ENCODE assay signal across 9 cellular contexts in the genomic region with DNA sequence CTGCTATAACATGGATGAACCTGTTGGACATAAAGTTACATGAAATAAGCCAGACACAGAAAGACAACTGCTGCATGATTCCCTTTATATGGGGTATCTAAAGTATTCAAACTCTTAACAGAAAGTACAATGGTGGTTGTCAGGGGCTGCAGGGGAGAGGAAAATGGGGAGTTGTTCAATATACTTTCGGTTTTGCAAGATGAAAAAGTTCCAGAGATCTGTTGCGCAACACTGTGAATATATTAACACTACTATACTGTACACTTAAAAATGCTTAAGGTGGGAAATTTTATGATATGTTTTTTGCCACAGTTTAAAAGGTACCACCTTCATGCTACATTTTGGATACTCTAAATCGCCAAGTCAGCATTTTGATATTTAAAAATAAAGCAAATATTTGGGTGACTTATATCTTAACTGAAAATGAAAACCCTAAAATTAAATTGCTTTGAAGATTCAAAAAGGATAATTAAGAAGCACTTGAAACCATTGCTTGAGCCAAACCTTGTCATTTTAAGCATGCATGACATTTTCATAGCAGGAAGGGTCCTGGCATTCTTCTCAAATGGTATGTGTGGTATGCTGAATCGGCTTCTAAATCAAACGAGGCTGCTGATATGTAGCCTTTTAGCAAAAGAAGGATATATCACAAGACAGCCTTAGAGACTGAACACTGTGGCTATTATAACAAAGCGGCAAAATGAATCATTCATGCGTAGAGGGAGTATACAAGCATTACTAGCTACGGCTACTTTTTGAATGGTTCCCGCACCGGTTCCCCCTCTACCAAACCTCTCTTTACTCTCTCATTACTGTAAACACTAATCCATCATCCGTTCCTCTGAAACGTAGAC.
DNase-seq lines count a peak whose midpoint lies in the region; ATAC-seq and TF ChIP-seq lines count a peak whose summit lies in the region.
"Had no signal": no experiment of that assay in that cellular context is flagged by ENCODE, and none has a peak within 500 bp of the region (broad histone marks: within the 10 kb centered on the region; RNA-seq: fewer than 3 reads in every experiment).

No MANE protein-coding gene starts in this region.

- H3K4me2 ChIP-seq in smooth muscle cell: peak overlapping the region; percentile 72

- H3K9ac ChIP-seq in HUES48 (ENCODE audit: low read depth, low read length) (no peak overlapping the region), smooth muscle cell (ENCODE audit: low read depth) (peak overlapping the region; percentile 88)

- no peak for TF ChIP-seq CTCF in smooth muscle cell (IDR thresholded peaks at IDR 0.05; ENCODE audit: borderline replicate concordance, insufficient read depth, poor library complexity, severe bottlenecking)
- no peak for TF ChIP-seq CTCF in ovary (IDR thresholded peaks at IDR 0.05)

- H3K27ac ChIP-seq in HUES48 (ENCODE audit: low read depth, low read length) (peak overlapping the region; percentile 11), smooth muscle cell (ENCODE audit: low read depth) (peak overlapping the region; percentile 98), ovary (peak overlapping the region in 1 of 2 donors; percentile 26)

- peak overlapping the region; percentile 87 for H3K27ac Mint-ChIP-seq in T-helper 1 cell treated with Interleukin-12 subunit alpha and Interleukin-12 subunit beta and Interleukin-4 antibody, amounts not matched to agents 30 μg/mL and 1 μg/mL, for 36 hours

- H3K27me3 ChIP-seq in HUES48 (ENCODE audit: control insufficient read depth, insufficient read depth, low read length): no peaks in the 10 kb centered on the region
- no peaks in the 10 kb centered on the region for H3K27me3 ChIP-seq in smooth muscle cell (ENCODE audit: low read depth)
- no peaks in the 10 kb centered on the region for H3K27me3 ChIP-seq in ovary

- no peak overlapping the region for H2AFZ ChIP-seq in smooth muscle cell (ENCODE audit: low read depth)

- H3F3A ChIP-seq in smooth muscle cell (ENCODE audit: low read depth): peaks cover 18% of the 10 kb centered on the region

- WGBS in smooth muscle cell (ENCODE audit: low lambda C conversion rate): 56% methylated on average over 12 of the region's 12 CpGs
- 39 to 48% (median 40%) methylated on average over 12 of the region's 12 CpGs for WGBS in ovary, 3 donors

- intact Hi-C loops in ovary (cut with DNase I): no loop called here

- H3K79me2 ChIP-seq in smooth muscle cell (ENCODE audit: low read depth): peaks cover 14% of the 10 kb centered on the region

- H3K9me3 ChIP-seq in HUES48 (ENCODE audit: control insufficient read depth, insufficient read depth, low read length): no peaks in the 10 kb centered on the region
- no peaks in the 10 kb centered on the region for H3K9me3 ChIP-seq in smooth muscle cell (replicated peaks; ENCODE audit: low read depth)
- H3K9me3 ChIP-seq in ovary: no peaks in the 10 kb centered on the region

- peaks cover 82% of the 10 kb centered on the region for H3K4me1 ChIP-seq in HUES48 (ENCODE audit: control insufficient read depth, insufficient read depth, low read length)
- peaks cover 17% of the 10 kb centered on the region for H3K4me1 ChIP-seq in smooth muscle cell (ENCODE audit: low read depth)
- H3K4me1 ChIP-seq in ovary (ENCODE audit: insufficient read depth): peaks cover 5% of the 10 kb centered on the region

- no peak for TF ChIP-seq EP300 in ovary (IDR thresholded peaks at IDR 0.05)

- ATAC-seq in GM19397 (IDR thresholded peaks at IDR 0.05; ENCODE audit: unreplicated experiment): no peak

- H3K27me3 Mint-ChIP-seq in T-helper 1 cell treated with Interleukin-12 subunit alpha and Interleukin-12 subunit beta and Interleukin-4 antibody, amounts not matched to agents 30 μg/mL and 1 μg/mL, for 36 hours (ENCODE audit: low read depth): no peaks in the 10 kb centered on the region

- DNase-seq in fibroblast of gingiva (ENCODE audit: low read depth): peak; percentile 17
- DNase-seq in smooth muscle cell (lab: John Stamatoyannopoulos, UW; ENCODE audit: unreplicated experiment): no peak
- no peak for DNase-seq in NCI-H82 treated with DMSO at 0.1 percent for 48 hours (lab: John Stamatoyannopoulos, UW; ENCODE audit: unreplicated experiment)
- no peak for DNase-seq in NCI-H69 (lab: John Stamatoyannopoulos, UW)
- no peak for DNase-seq in ovary
- DNase-seq: RPMI8226 had no signal

- no peaks in the 10 kb centered on the region for H4K20me1 ChIP-seq in smooth muscle cell (ENCODE audit: low read depth)

- TF ChIP-seq POLR2A in ovary (IDR thresholded peaks at IDR 0.05): no peak

- H3K36me3 ChIP-seq in HUES48 (ENCODE audit: control insufficient read depth, insufficient read depth, low read length) (peaks cover 63% of the 10 kb centered on the region), smooth muscle cell (ENCODE audit: low read depth) (no peaks in the 10 kb centered on the region), ovary (no peaks in the 10 kb centered on the region)

- peaks cover 16% of the 10 kb centered on the region for H3K36me3 Mint-ChIP-seq in T-helper 1 cell treated with Interleukin-12 subunit alpha and Interleukin-12 subunit beta and Interleukin-4 antibody, amounts not matched to agents 30 μg/mL and 1 μg/mL, for 36 hours (ENCODE audit: low read depth)

- H3K4me1 Mint-ChIP-seq in T-helper 1 cell treated with Interleukin-12 subunit alpha and Interleukin-12 subunit beta and Interleukin-4 antibody, amounts not matched to agents 30 μg/mL and 1 μg/mL, for 36 hours (ENCODE audit: low read depth): peaks cover 72% of the 10 kb centered on the region

- H3K4me3 Mint-ChIP-seq in T-helper 1 cell treated with Interleukin-12 subunit alpha and Interleukin-12 subunit beta and Interleukin-4 antibody, amounts not matched to agents 30 μg/mL and 1 μg/mL, for 36 hours: peak overlapping the region; percentile 70

- H3K9me3 Mint-ChIP-seq in T-helper 1 cell treated with Interleukin-12 subunit alpha and Interleukin-12 subunit beta and Interleukin-4 antibody, amounts not matched to agents 30 μg/mL and 1 μg/mL, for 36 hours: no peaks in the 10 kb centered on the region

- no peak overlapping the region for H3K4me3 ChIP-seq in HUES48 (ENCODE audit: low read depth, low read length)
- peak overlapping the region; percentile 18 for H3K4me3 ChIP-seq in smooth muscle cell
- no peak overlapping the region for H3K4me3 ChIP-seq in ovary
